27 cellular contexts compared by ENCODE assay signal in the genomic region with DNA sequence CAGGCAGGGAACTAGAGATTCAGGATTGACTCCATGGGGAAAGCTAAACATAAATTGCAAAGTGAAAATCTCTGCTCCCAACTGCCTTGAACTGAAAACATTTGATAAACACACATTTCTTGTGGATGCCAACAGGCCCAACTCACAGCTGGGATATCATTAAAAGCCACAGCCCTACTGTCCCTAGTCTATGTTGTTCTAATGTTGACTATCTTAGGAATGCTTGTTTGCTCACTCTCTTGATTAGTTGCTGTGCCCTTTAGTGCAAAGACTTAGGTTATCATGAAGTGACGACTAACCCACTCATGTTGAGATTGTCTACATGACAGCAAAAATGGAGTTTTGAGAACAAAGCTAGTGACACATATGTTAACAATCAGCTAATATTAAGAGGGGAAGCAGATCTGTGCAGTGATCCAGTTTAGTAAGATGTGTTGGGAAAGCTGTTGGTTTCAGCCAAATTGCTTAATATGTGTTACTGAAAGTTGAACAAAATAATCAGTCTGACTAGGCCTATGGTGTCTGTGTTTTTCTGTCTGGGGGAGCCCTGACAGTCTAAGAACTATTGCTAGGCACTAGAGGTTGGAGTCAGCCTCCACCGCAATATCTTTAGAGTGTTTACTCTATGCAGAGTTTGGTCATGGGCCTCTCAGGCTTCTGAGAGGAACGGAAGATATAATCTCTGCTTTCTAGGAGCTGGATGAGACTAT.
A peak's percentile ranks its signal among the peaks of the same experiment; 100 is the strongest.
DNase-seq lines count a peak whose midpoint lies in the region; ATAC-seq and TF ChIP-seq lines count a peak whose summit lies in the region.
"Had no signal": no experiment of that assay in that cellular context is flagged by ENCODE, and none has a peak within 500 bp of the region (broad histone marks: within the 10 kb centered on the region; RNA-seq: fewer than 3 reads in every experiment).

No MANE protein-coding gene starts in this region.

- H3K4me1 ChIP-seq in gastroesophageal sphincter = peaks cover 0 to 62% (median 5%) of the 10 kb centered on the region in 3 donors
- H3K4me1 ChIP-seq in muscle layer of duodenum (ENCODE audit: control insufficient read depth in 1 of 2, insufficient read depth in 2 of 2, low read length in 2 of 2) = peaks cover 0 to 28% of the 10 kb centered on the region in 2 donors
- H3K4me1 ChIP-seq in vagina = peaks cover 5% of the 10 kb centered on the region
- H3K4me1 ChIP-seq: parathyroid adenoma, sigmoid colon had no signal

- no peaks in the 10 kb centered on the region for H3K9me3 ChIP-seq in gastroesophageal sphincter
- H3K9me3 ChIP-seq in muscle layer of duodenum (ENCODE audit: control insufficient read depth in 1 of 2, low read length in 2 of 2) = no peaks in the 10 kb centered on the region
- no peaks in the 10 kb centered on the region for H3K9me3 ChIP-seq in vagina
- no peaks in the 10 kb centered on the region for H3K9me3 ChIP-seq in T-helper 17 cell (ENCODE audit: control insufficient read depth, low read length, poor library complexity, severe bottlenecking)
- H3K9me3 ChIP-seq: sigmoid colon had no signal

- peak overlapping the region in 3 of 4 donors; percentile 53 to 66 (median 65) for H3K27ac ChIP-seq in gastroesophageal sphincter
- H3K27ac ChIP-seq in muscle layer of duodenum (ENCODE audit: low read length) = peak overlapping the region; percentile 14
- peak overlapping the region; percentile 56 for H3K27ac ChIP-seq in vagina
- H3K27ac ChIP-seq: 22Rv1, epithelial cell of prostate, parathyroid adenoma had no signal

- no peak overlapping the region for H3K4me3 Mint-ChIP-seq in T-helper 17 cell
- H3K4me3 Mint-ChIP-seq: CD14-positive monocyte; neural crest cell; stimulated activated naive B cell treated with anti-CD40 and anti-IgM and Interleukin-4, amounts not matched to agents 10 μg/mL and 1 μg/mL and 100 μg/mL, for 72 hours; T-cell had no signal

- no peak for TF ChIP-seq EP300 in gastroesophageal sphincter (IDR thresholded peaks at IDR 0.05)

- intact Hi-C loops in Right ventricle myocardium inferior (cut with DNase I) = no loop called here
- intact Hi-C loops in cardiac septum (cut with DNase I) = no loop called here
- intact Hi-C loops in vagina (cut with DNase I) = no loop called here

- TF ChIP-seq CTCF in gastroesophageal sphincter (IDR thresholded peaks at IDR 0.05) (no peak), vagina (IDR thresholded peaks at IDR 0.05) (no peak)

- DNase-seq in Right ventricle myocardium inferior (ENCODE audit: missing footprints) = no peak
- DNase-seq in cardiac septum (ENCODE audit: low spot score) = no peak
- no peak for DNase-seq in vagina (ENCODE audit: extremely low spot score in 2 of 2)
- DNase-seq in T-helper 17 cell = no peak
- DNase-seq in 8988T = no peak
- DNase-seq: activated effector memory CD4-positive, alpha-beta T cell treated with anti-CD3 and anti-CD28 coated beads, Interleukin-2, amount 50 U/mL, for 16 hours; activated T-cell treated with anti-CD3 and anti-CD28 coated beads for 4 hours; DMS79; GDM1; kidney; NCI-H1417 treated with DMSO at 0.1 percent for 48 hours; NCI-H2081; NCI-H774; sigmoid colon; stimulated activated CD4-positive, alpha-beta T cell treated with anti-CD3 and anti-CD28 coated beads, Interleukin-15, amount 100 ng/mL, for 24 hours; stimulated activated naive B cell treated with anti-CD40 and anti-IgM and Interleukin-4, amounts not matched to agents 10 μg/mL and 1 μg/mL and 100 μg/mL, for 72 hours; T-cell had no signal

- no peaks in the 10 kb centered on the region for H3K27me3 ChIP-seq in gastroesophageal sphincter
- no peaks in the 10 kb centered on the region for H3K27me3 ChIP-seq in muscle layer of duodenum (ENCODE audit: low read depth, low read length)
- H3K27me3 ChIP-seq in vagina = no peaks in the 10 kb centered on the region
- H3K27me3 ChIP-seq: sigmoid colon had no signal

- no peaks in the 10 kb centered on the region for H3K4me1 Mint-ChIP-seq in T-helper 17 cell
- H3K4me1 Mint-ChIP-seq: CD14-positive monocyte; neural crest cell; stimulated activated naive B cell treated with anti-CD40 and anti-IgM and Interleukin-4, amounts not matched to agents 10 μg/mL and 1 μg/mL and 100 μg/mL, for 72 hours; T-cell had no signal

- H3K4me3 ChIP-seq in gastroesophageal sphincter (no peak overlapping the region), muscle layer of duodenum (ENCODE audit: low read depth in 1 of 2, low read length in 2 of 2) (no peak overlapping the region), vagina (no peak overlapping the region)
- H3K4me3 ChIP-seq: K562, sigmoid colon had no signal

- ATAC-seq in Right ventricle myocardium inferior (peak; percentile 66), gastroesophageal sphincter (peak; percentile 59), T-helper 17 cell (no peak), GM21576 (IDR thresholded peaks at IDR 0.05; ENCODE audit: unreplicated experiment) (no peak)
- ATAC-seq: HCT116; K562; stimulated activated naive B cell treated with anti-CD40 and anti-IgM and Interleukin-4, amounts not matched to agents 10 μg/mL and 1 μg/mL and 100 μg/mL, for 72 hours; T-cell had no signal

- 66% methylated on average over 2 of the region's 3 CpGs; no CpG with 5 or more reads in 1 of the 2 donors for WGBS in gastroesophageal sphincter (ENCODE audit: low coverage in 1 of 2), 2 donors

- H3K27me3 Mint-ChIP-seq in T-helper 17 cell = no peaks in the 10 kb centered on the region

- H3K36me3 ChIP-seq in gastroesophageal sphincter = peaks cover 0 to 3% of the 10 kb centered on the region in 2 donors
- no peaks in the 10 kb centered on the region for H3K36me3 ChIP-seq in muscle layer of duodenum (ENCODE audit: control insufficient read depth in 1 of 2, insufficient read depth in 2 of 2, low read length in 2 of 2)
- H3K36me3 ChIP-seq in vagina = no peaks in the 10 kb centered on the region
- H3K36me3 ChIP-seq: sigmoid colon had no signal

- H3K36me3 Mint-ChIP-seq in T-helper 17 cell (ENCODE audit: low read depth) = no peaks in the 10 kb centered on the region
- H3K36me3 Mint-ChIP-seq: CD14-positive monocyte; stimulated activated naive B cell treated with anti-CD40 and anti-IgM and Interleukin-4, amounts not matched to agents 10 μg/mL and 1 μg/mL and 100 μg/mL, for 72 hours; T-cell had no signal

- H3K27ac Mint-ChIP-seq in T-helper 17 cell = no peak overlapping the region
- H3K27ac Mint-ChIP-seq: CD14-positive monocyte; stimulated activated naive B cell treated with anti-CD40 and anti-IgM and Interleukin-4, amounts not matched to agents 10 μg/mL and 1 μg/mL and 100 μg/mL, for 72 hours; T-cell had no signal

- TF ChIP-seq POLR2A in gastroesophageal sphincter (IDR thresholded peaks at IDR 0.05) (no peak), vagina (IDR thresholded peaks at IDR 0.05) (no peak)

Comparison
In these comparisons a context has a peak if more than half of its experiments do, and no peak if none do; other contexts are left out.
1. ATAC-seq: peak in Right ventricle myocardium inferior (single experiment) and gastroesophageal sphincter (single experiment); none in T-helper 17 cell (single experiment) and GM21576 (single experiment).
2. H3K27ac ChIP-seq: peak in every context shown above with its lines; median percentile 65 in gastroesophageal sphincter; 56 in vagina; 14 in muscle layer of duodenum.